27 cellular contexts compared by ENCODE assay signal in genomic region chr5:58392491-58392890, GRCh38.
"Had no signal": no experiment of that assay in that cellular context is flagged by ENCODE, and none has a peak within 500 bp of the region (broad histone marks: within the 10 kb centered on the region; RNA-seq: fewer than 3 reads in every experiment).

No MANE protein-coding gene starts in this region.

- H3K27ac Mint-ChIP-seq: activated CD4-positive, alpha-beta memory T cell treated with anti-CD3 and anti-CD28 coated beads for 36 hours; activated CD4-positive, alpha-beta T cell treated with anti-CD3 and anti-CD28 coated beads for 36 hours; activated CD4-positive, alpha-beta T cell treated with anti-CD3 and anti-CD28 coated beads, Interleukin-2, amount 10 ng/mL, durations not matched to agents 24 days and 14 days; activated CD8-positive, alpha-beta memory T cell treated with anti-CD3 and anti-CD28 coated beads, Interleukin-2, amount 10 ng/mL, durations not matched to agents 7 days and 5 days; activated CD8-positive, alpha-beta T cell treated with anti-CD3 and anti-CD28 coated beads, Interleukin-2, amount 10 ng/mL, durations not matched to agents 7 days and 5 days; activated naive CD8-positive, alpha-beta T cell; activated T-helper 17 cell treated with anti-CD3 and anti-CD28 coated beads, Interleukin-2, amount 50 U/mL, for 72 hours; effector memory CD8-positive, alpha-beta T cell had no signal

- H3K9me3 Mint-ChIP-seq: activated CD4-positive, alpha-beta memory T cell treated with anti-CD3 and anti-CD28 coated beads for 36 hours; activated CD4-positive, alpha-beta T cell treated with anti-CD3 and anti-CD28 coated beads, Interleukin-2, amount 10 ng/mL, durations not matched to agents 24 days and 14 days; activated T-helper 17 cell treated with anti-CD3 and anti-CD28 coated beads, Interleukin-2, amount 50 U/mL, for 72 hours had no signal

- H3K36me3 Mint-ChIP-seq: activated CD4-positive, alpha-beta memory T cell treated with anti-CD3 and anti-CD28 coated beads for 36 hours; activated CD8-positive, alpha-beta memory T cell treated with anti-CD3 and anti-CD28 coated beads, Interleukin-2, amount 10 ng/mL, durations not matched to agents 7 days and 5 days; activated naive CD8-positive, alpha-beta T cell had no signal

- H3K9me3 ChIP-seq: esophagus muscularis mucosa, gastrocnemius medialis had no signal

- H3K4me1 Mint-ChIP-seq: activated CD4-positive, alpha-beta T cell treated with anti-CD3 and anti-CD28 coated beads for 36 hours; activated CD4-positive, alpha-beta T cell treated with anti-CD3 and anti-CD28 coated beads, Interleukin-2, amount 10 ng/mL, durations not matched to agents 24 days and 14 days; activated CD8-positive, alpha-beta memory T cell treated with anti-CD3 and anti-CD28 coated beads, Interleukin-2, amount 10 ng/mL, durations not matched to agents 7 days and 5 days; activated T-helper 17 cell treated with anti-CD3 and anti-CD28 coated beads, Interleukin-2, amount 50 U/mL, for 72 hours had no signal

- H3K27ac ChIP-seq: esophagus muscularis mucosa, foreskin keratinocyte, gastrocnemius medialis had no signal

- H3K4me3 Mint-ChIP-seq: activated CD4-positive, alpha-beta memory T cell treated with anti-CD3 and anti-CD28 coated beads for 36 hours; activated CD4-positive, alpha-beta T cell treated with anti-CD3 and anti-CD28 coated beads for 36 hours; activated CD4-positive, alpha-beta T cell treated with anti-CD3 and anti-CD28 coated beads, Interleukin-2, amount 10 ng/mL, durations not matched to agents 24 days and 14 days; activated CD8-positive, alpha-beta memory T cell treated with anti-CD3 and anti-CD28 coated beads, Interleukin-2, amount 10 ng/mL, durations not matched to agents 7 days and 5 days; activated CD8-positive, alpha-beta T cell treated with anti-CD3 and anti-CD28 coated beads, Interleukin-2, amount 10 ng/mL, durations not matched to agents 7 days and 5 days; activated naive CD8-positive, alpha-beta T cell; activated T-helper 17 cell treated with anti-CD3 and anti-CD28 coated beads, Interleukin-2, amount 50 U/mL, for 72 hours; effector memory CD8-positive, alpha-beta T cell had no signal

- H3K4me3 ChIP-seq: esophagus muscularis mucosa, gastrocnemius medialis had no signal

- H3K36me3 ChIP-seq: esophagus muscularis mucosa, gastrocnemius medialis had no signal

- H3K27me3 Mint-ChIP-seq: activated CD8-positive, alpha-beta memory T cell treated with anti-CD3 and anti-CD28 coated beads, Interleukin-2, amount 10 ng/mL, durations not matched to agents 7 days and 5 days; activated naive CD8-positive, alpha-beta T cell had no signal

- DNase-seq: activated CD4-positive, alpha-beta memory T cell treated with anti-CD3 and anti-CD28 coated beads for 36 hours; activated CD4-positive, alpha-beta T cell treated with anti-CD3 and anti-CD28 coated beads for 36 hours; activated CD4-positive, alpha-beta T cell treated with anti-CD3 and anti-CD28 coated beads, Interleukin-2, amount 10 ng/mL, durations not matched to agents 24 days and 14 days; activated CD4-positive, CD25-positive, alpha-beta regulatory T cell; activated CD4-positive, CD25-positive, alpha-beta regulatory T cell treated with anti-CD3 and anti-CD28 coated beads, Interleukin-2, amount 50 U/mL, for 72 hours; activated CD8-positive, alpha-beta memory T cell treated with anti-CD3 and anti-CD28 coated beads, Interleukin-2, amount 10 ng/mL, durations not matched to agents 7 days and 5 days; activated CD8-positive, alpha-beta memory T cell treated with anti-CD3 and anti-CD28 coated beads, Interleukin-2, amount 50 U/mL, for 4 hours; activated CD8-positive, alpha-beta T cell treated with anti-CD3 and anti-CD28 coated beads, Interleukin-2, amount 10 ng/mL, durations not matched to agents 7 days and 5 days; activated effector memory CD4-positive, alpha-beta T cell treated with Interleukin-2 at 50 U/mL for 16 hours; activated gamma-delta T cell treated with Interleukin-2 at 50 U/mL for 16 hours; activated naive CD4-positive, alpha-beta T cell treated with anti-CD3 and anti-CD28 coated beads, Interleukin-2, amount 50 U/mL, for 16 hours; activated naive CD4-positive, alpha-beta T cell treated with Interleukin-2 at 50 U/mL for 16 hours; activated T-cell treated with anti-CD3 and anti-CD28 coated beads, Interleukin-2, amount 50 U/mL, for 1 hour; amniotic stem cell; anterior cingulate cortex; cortex of kidney; dermis blood vessel endothelial cell; effector CD4-positive, alpha-beta T cell; effector memory CD8-positive, alpha-beta T cell; erythroblast; foreskin keratinocyte; gastrocnemius medialis; glutamatergic neuron; T-helper 2 cell had no signal

- H3K27me3 ChIP-seq: esophagus muscularis mucosa, foreskin keratinocyte, gastrocnemius medialis had no signal

- H3K4me1 ChIP-seq: esophagus muscularis mucosa, foreskin keratinocyte, gastrocnemius medialis had no signal
